Comparison of ENCODE assay signal across 28 cellular contexts in genomic region chr20:33065785-33066184, GRCh38. TPM values are rescaled to one million over a fixed set of nuclear protein-coding genes. Genes with fewer than 3 reads are reported as not detected.
"Had no signal": no experiment of that assay in that cellular context is flagged by ENCODE, and none has a peak within 500 bp of the region (broad histone marks: within the 10 kb centered on the region; RNA-seq: fewer than 3 reads in every experiment).

No MANE protein-coding gene starts in this region.

- ATAC-seq: activated T-helper 17 cell treated with anti-CD3 and anti-CD28 coated beads, Interleukin-2, amount 50 U/mL, for 72 hours; Panc1; T-cell had no signal

- DNase-seq: activated B cell treated with CpG ODN at 0.5 μM for 24 hours; activated CD4-positive, alpha-beta memory T cell treated with anti-CD3 and anti-CD28 coated beads, Interleukin-2, amount 10 ng/mL, durations not matched to agents 7 days and 5 days; activated CD4-positive, alpha-beta T cell treated with anti-CD3 and anti-CD28 coated beads, Interleukin-2, amount 10 ng/mL, durations not matched to agents 7 days and 5 days; activated gamma-delta T cell; activated naive CD4-positive, alpha-beta T cell treated with anti-CD3 and anti-CD28 coated beads for 36 hours; activated T-cell treated with anti-CD3 and anti-CD28 coated beads for 4 hours; activated T-cell treated with anti-CD3 and anti-CD28 coated beads, Interleukin-2, amount 50 U/mL, for 48 hours; amygdala; Kasumi-1; KBM-7; NCI-H1105 treated with DMSO at 0.1 percent for 48 hours; NCI-H1436 treated with DMSO at 0.1 percent for 48 hours; NCI-H187; NCI-H2081; NCI-H510A treated with DMSO at 0.1 percent for 48 hours; NCI-H69; NK-92 treated with Interleukin-12 subunit alpha and Interleukin-12 subunit beta, amount 100 ng/mL, for 24 hours; OCI-M1; RPMI8226; SHP77; T-cell; T-helper 2 cell; T1000 had no signal

RNA-seq across cellular contexts. Expression of gene BPIFB3, which starts 12.1 kb away (rescaled TPM):
- total RNA-seq: activated B cell treated with CpG ODN at 0.5 μM for 24 hours; activated CD4-positive, alpha-beta memory T cell treated with anti-CD3 and anti-CD28 coated beads, Interleukin-2, amount 10 ng/mL, durations not matched to agents 7 days and 5 days; activated CD4-positive, alpha-beta T cell treated with anti-CD3 and anti-CD28 coated beads, Interleukin-2, amount 10 ng/mL, durations not matched to agents 7 days and 5 days; activated CD8-positive, alpha-beta memory T cell treated with anti-CD3 and anti-CD28 coated beads for 36 hours; activated naive CD4-positive, alpha-beta T cell treated with anti-CD3 and anti-CD28 coated beads for 36 hours; activated T-helper 17 cell treated with anti-CD3 and anti-CD28 coated beads, Interleukin-2, amount 50 U/mL, for 72 hours; astrocyte; cardiac septum; T-cell had no signal

RNA-seq across cellular contexts. Expression of gene BPIFB4, which starts 13.7 kb away (rescaled TPM):
- total RNA-seq: activated B cell treated with CpG ODN at 0.5 μM for 24 hours; activated CD4-positive, alpha-beta memory T cell treated with anti-CD3 and anti-CD28 coated beads, Interleukin-2, amount 10 ng/mL, durations not matched to agents 7 days and 5 days; activated CD4-positive, alpha-beta T cell treated with anti-CD3 and anti-CD28 coated beads, Interleukin-2, amount 10 ng/mL, durations not matched to agents 7 days and 5 days; activated CD8-positive, alpha-beta memory T cell treated with anti-CD3 and anti-CD28 coated beads for 36 hours; activated naive CD4-positive, alpha-beta T cell treated with anti-CD3 and anti-CD28 coated beads for 36 hours; activated T-helper 17 cell treated with anti-CD3 and anti-CD28 coated beads, Interleukin-2, amount 50 U/mL, for 72 hours; astrocyte; cardiac septum; T-cell had no signal

RNA-seq across cellular contexts. Expression of gene BPIFB6, which starts 34.3 kb away (rescaled TPM):
- total RNA-seq: activated B cell treated with CpG ODN at 0.5 μM for 24 hours; activated CD4-positive, alpha-beta memory T cell treated with anti-CD3 and anti-CD28 coated beads, Interleukin-2, amount 10 ng/mL, durations not matched to agents 7 days and 5 days; activated CD4-positive, alpha-beta T cell treated with anti-CD3 and anti-CD28 coated beads, Interleukin-2, amount 10 ng/mL, durations not matched to agents 7 days and 5 days; activated CD8-positive, alpha-beta memory T cell treated with anti-CD3 and anti-CD28 coated beads for 36 hours; activated naive CD4-positive, alpha-beta T cell treated with anti-CD3 and anti-CD28 coated beads for 36 hours; activated T-helper 17 cell treated with anti-CD3 and anti-CD28 coated beads, Interleukin-2, amount 50 U/mL, for 72 hours; astrocyte; cardiac septum; T-cell had no signal

RNA-seq across cellular contexts. Expression of gene BPIFB2, which starts 58.3 kb away (rescaled TPM):
- total RNA-seq: activated B cell treated with CpG ODN at 0.5 μM for 24 hours; activated CD4-positive, alpha-beta memory T cell treated with anti-CD3 and anti-CD28 coated beads, Interleukin-2, amount 10 ng/mL, durations not matched to agents 7 days and 5 days; activated CD4-positive, alpha-beta T cell treated with anti-CD3 and anti-CD28 coated beads, Interleukin-2, amount 10 ng/mL, durations not matched to agents 7 days and 5 days; activated CD8-positive, alpha-beta memory T cell treated with anti-CD3 and anti-CD28 coated beads for 36 hours; activated naive CD4-positive, alpha-beta T cell treated with anti-CD3 and anti-CD28 coated beads for 36 hours; activated T-helper 17 cell treated with anti-CD3 and anti-CD28 coated beads, Interleukin-2, amount 50 U/mL, for 72 hours; astrocyte; cardiac septum had no signal
